17 cellular contexts compared by ENCODE assay signal in the genomic region with DNA sequence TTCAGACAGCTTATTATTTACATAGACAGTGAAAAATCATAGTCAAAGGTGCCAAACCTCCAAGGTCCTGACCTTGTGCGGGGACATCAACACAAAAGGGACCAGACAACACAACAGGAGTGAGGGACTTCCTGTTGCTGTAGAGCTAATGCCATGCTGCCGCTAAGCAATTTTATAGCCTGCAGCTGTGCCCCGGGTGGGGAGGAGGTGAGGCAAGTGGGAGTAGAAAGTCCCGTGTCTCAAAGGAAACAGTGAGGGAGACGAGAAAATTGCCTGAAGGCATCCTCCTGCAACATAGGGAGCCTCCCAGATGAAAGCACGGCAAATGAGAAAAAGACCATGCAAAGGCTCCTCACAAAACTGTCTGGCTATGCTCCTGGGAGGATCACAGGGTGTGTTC. TPM values are rescaled to one million over a fixed set of nuclear protein-coding genes. Genes with fewer than 3 reads are reported as not detected.
DNase-seq lines count a peak whose midpoint lies in the region; ATAC-seq, FAIRE-seq and TF ChIP-seq lines count a peak whose summit lies in the region.
"Had no signal": no experiment of that assay in that cellular context is flagged by ENCODE, and none has a peak within 500 bp of the region (broad histone marks: within the 10 kb centered on the region; RNA-seq: fewer than 3 reads in every experiment).

No MANE protein-coding gene starts in this region.

- H3K4me3 Mint-ChIP-seq in naive thymus-derived CD4-positive, alpha-beta T cell: no peak overlapping the region
- H3K4me3 Mint-ChIP-seq: activated CD4-positive, alpha-beta T cell treated with anti-CD3 and anti-CD28 coated beads, Interleukin-2, amount 10 ng/mL, durations not matched to agents 7 days and 5 days; T-helper 2 cell treated with Interferon-gamma antibody and Interleukin-4, amounts not matched to agents 5 μg/mL and 100 μg/mL, for 36 hours had no signal

- H3K4me1 Mint-ChIP-seq in naive thymus-derived CD4-positive, alpha-beta T cell: peaks cover 0 to 12% (median 0%) of the 10 kb centered on the region in 7 donors
- H3K4me1 Mint-ChIP-seq: activated CD4-positive, alpha-beta T cell treated with anti-CD3 and anti-CD28 coated beads, Interleukin-2, amount 10 ng/mL, durations not matched to agents 7 days and 5 days had no signal

- POLR2A ChIA-PET in naive thymus-derived CD4-positive, alpha-beta T cell (lab: Charles Lee): no interaction called here

- CTCF ChIA-PET in naive thymus-derived CD4-positive, alpha-beta T cell (lab: Charles Lee): no interaction called here

- H3K4me3 ChIP-seq in HFF-Myc (replicated peaks; ENCODE audit: low read depth, low read length) (no peak overlapping the region), adipocyte (ENCODE audit: low read length) (no peak overlapping the region)
- H3K4me3 ChIP-seq in naive thymus-derived CD4-positive, alpha-beta T cell (ENCODE audit: low read length): no peak overlapping the region
- H3K4me3 ChIP-seq: BLaER1, gastroesophageal sphincter had no signal

- H3K9me3 ChIP-seq in adipocyte (ENCODE audit: control insufficient read depth, low read length): no peaks in the 10 kb centered on the region
- H3K9me3 ChIP-seq in naive thymus-derived CD4-positive, alpha-beta T cell (ENCODE audit: control insufficient read depth in 2 of 3, low read length in 3 of 3): no peaks in the 10 kb centered on the region
- H3K9me3 ChIP-seq: gastroesophageal sphincter had no signal

- no peak overlapping the region for H3K9ac ChIP-seq in adipocyte (ENCODE audit: low read length)
- H3K9ac ChIP-seq: BLaER1 had no signal

- H3K27ac Mint-ChIP-seq in naive thymus-derived CD4-positive, alpha-beta T cell: no peak overlapping the region
- H3K27ac Mint-ChIP-seq: T-helper 2 cell treated with Interferon-gamma antibody and Interleukin-4, amounts not matched to agents 5 μg/mL and 100 μg/mL, for 36 hours had no signal

- DNase-seq in COR-L47 (lab: John Stamatoyannopoulos, UW): peak; percentile 37
- peak; percentile 47 for DNase-seq in HFF-Myc (ENCODE audit: extremely low read depth, low read depth)
- peak; percentile 3 for DNase-seq in adipocyte (ENCODE audit: low read depth)
- peak; percentile 44 for DNase-seq in myocyte (ENCODE audit: low read depth)
- no peak for DNase-seq in naive thymus-derived CD4-positive, alpha-beta T cell
- no peak for DNase-seq in GM20000 (ENCODE audit: low spot score)
- no peak for DNase-seq in frontal cortex (ENCODE audit: low spot score in 2 of 2)
- DNase-seq: activated CD4-positive, alpha-beta T cell treated with anti-CD3 and anti-CD28 coated beads, Interleukin-2, amount 10 ng/mL, durations not matched to agents 7 days and 5 days; effector CD8-positive, alpha-beta T cell; NCI-H524; stimulated activated CD4-positive, alpha-beta T cell treated with anti-CD3 and anti-CD28 coated beads, Interleukin-4, amount 100 ng/mL, for 1 hour had no signal

- no peaks in the 10 kb centered on the region for H3K4me1 ChIP-seq in adipocyte (ENCODE audit: control insufficient read depth, insufficient read depth, low read length)
- H3K4me1 ChIP-seq in naive thymus-derived CD4-positive, alpha-beta T cell (ENCODE audit: control insufficient read depth in 2 of 2, insufficient read depth in 2 of 2, low read length in 2 of 2): no peaks in the 10 kb centered on the region
- H3K4me1 ChIP-seq: BLaER1, gastroesophageal sphincter had no signal

- intact Hi-C loops in naive thymus-derived CD4-positive, alpha-beta T cell (cut with micrococcal nuclease): no loop called here

- ATAC-seq in naive thymus-derived CD4-positive, alpha-beta T cell: no peak
- no peak for ATAC-seq in HG03565 (IDR thresholded peaks at IDR 0.05; ENCODE audit: unreplicated experiment)
- ATAC-seq: gastroesophageal sphincter had no signal

- peaks cover 0 to 2% (median 0%) of the 10 kb centered on the region in 11 donors for H3K9me3 Mint-ChIP-seq in naive thymus-derived CD4-positive, alpha-beta T cell

- TF ChIP-seq CTCF in HFF-Myc (IDR thresholded peaks at IDR 0.05; ENCODE audit: low read depth, low read length, missing control alignments) (no peak), GM20000 (IDR thresholded peaks at IDR 0.05; ENCODE audit: extremely low read depth, missing control alignments) (no peak)

- H3K36me3 Mint-ChIP-seq in naive thymus-derived CD4-positive, alpha-beta T cell: peaks cover 0 to 35% (median 12%) of the 10 kb centered on the region in 5 donors

- H3K27me3 ChIP-seq in adipocyte (replicated peaks; ENCODE audit: control insufficient read depth, insufficient read depth, low read length): no peaks in the 10 kb centered on the region
- no peaks in the 10 kb centered on the region for H3K27me3 ChIP-seq in naive thymus-derived CD4-positive, alpha-beta T cell (ENCODE audit: control insufficient read depth in 2 of 2, insufficient read depth in 2 of 2, low read length in 2 of 2)
- H3K27me3 ChIP-seq: BLaER1, gastroesophageal sphincter had no signal

- H3K36me3 ChIP-seq in adipocyte (ENCODE audit: control insufficient read depth, insufficient read depth, low read length, severe bottlenecking): peaks cover 3% of the 10 kb centered on the region
- H3K36me3 ChIP-seq in naive thymus-derived CD4-positive, alpha-beta T cell (ENCODE audit: control insufficient read depth in 2 of 3, insufficient read depth in 3 of 3, low read length in 3 of 3): no peaks in the 10 kb centered on the region

- H3K27me3 Mint-ChIP-seq in naive thymus-derived CD4-positive, alpha-beta T cell: no peaks in the 10 kb centered on the region
- H3K27me3 Mint-ChIP-seq: activated CD4-positive, alpha-beta T cell treated with anti-CD3 and anti-CD28 coated beads, Interleukin-2, amount 10 ng/mL, durations not matched to agents 7 days and 5 days had no signal

- no peak overlapping the region for H3K27ac ChIP-seq in naive thymus-derived CD4-positive, alpha-beta T cell (ENCODE audit: low read depth, low read length)
- H3K27ac ChIP-seq: BLaER1, gastroesophageal sphincter had no signal

- no peak for FAIRE-seq in frontal cortex (lab: Jason Lieb, UNC)
- FAIRE-seq: GM18507, islet of Langerhans had no signal

RNA-seq across cellular contexts. Expression of gene CAAP1, which starts 58.8 kb away (rescaled TPM):
- total RNA-seq in myocyte (25.5 and 30.1 TPM in 2 replicates), frontal cortex (23.6 TPM)
- 14.2 TPM for polyA plus RNA-seq in myocyte (2012)
- 10 to 100 TPM; 11.8 to 19.6 (median 17.8) TPM for total RNA-seq in naive thymus-derived CD4-positive, alpha-beta T cell
- polyA plus RNA-seq in naive thymus-derived CD4-positive, alpha-beta T cell: 10 to 100 TPM; 12.8 to 14.2 TPM

Comparison
In these comparisons a context has a peak if more than half of its experiments do, and no peak if none do; other contexts are left out.
1. DNase-seq: peak in COR-L47 (single experiment), HFF-Myc (single experiment), adipocyte (single experiment) and myocyte (single experiment); none in naive thymus-derived CD4-positive, alpha-beta T cell (0 of 9), GM20000 (single experiment) and frontal cortex (0 of 2).